Comparison of ENCODE assay signal across 11 cellular contexts in genomic region chr1:36136535-36136934, GRCh38. TPM values are rescaled to one million over a fixed set of nuclear protein-coding genes. Genes with fewer than 3 reads are reported as not detected.
DNase-seq lines count a peak whose midpoint lies in the region; ATAC-seq, FAIRE-seq and TF ChIP-seq lines count a peak whose summit lies in the region.
"Had no signal": no experiment of that assay in that cellular context is flagged by ENCODE, and none has a peak within 500 bp of the region (broad histone marks: within the 10 kb centered on the region; RNA-seq: fewer than 3 reads in every experiment).

No MANE protein-coding gene starts in this region.

- H3K27me3 ChIP-seq in left lung (no peaks in the 10 kb centered on the region), uterus (no peaks in the 10 kb centered on the region), small intestine (ENCODE audit: control insufficient read depth in 2 of 2, insufficient read depth in 2 of 2, low read length in 2 of 2) (no peaks in the 10 kb centered on the region)
- H3K27me3 ChIP-seq: BLaER1 had no signal

- no peak for TF ChIP-seq POLR2A in uterus (IDR thresholded peaks at IDR 0.05)

- 62 to 80% (median 71%) methylated on average over 1 of the region's 1 CpG for WGBS in small intestine, 3 donors

- H3K36me3 ChIP-seq in left lung (peaks cover 0 to 41% of the 10 kb centered on the region in 2 donors), uterus (no peaks in the 10 kb centered on the region), small intestine (ENCODE audit: control insufficient read depth in 2 of 2, insufficient read depth in 2 of 2, low read length in 2 of 2) (peaks cover 16 to 21% of the 10 kb centered on the region in 2 donors)

- DNase-seq in activated naive CD4-positive, alpha-beta T cell treated with anti-CD3 and anti-CD28 coated beads, Interleukin-2, amount 50 U/mL, for 72 hours (ENCODE audit: low spot score in 2 of 2) = no peak
- DNase-seq in activated naive CD4-positive, alpha-beta T cell treated with anti-CD3 and anti-CD28 coated beads for 36 hours = no peak
- DNase-seq in chondrocyte (ENCODE audit: low spot score) (no peak), left lung (no peak), uterus (peak in 1 of 2 donors; percentile 54), DMS79 treated with DMSO at 0.1 percent for 48 hours (lab: John Stamatoyannopoulos, UW) (no peak), small intestine (no peak), GM10266 (ENCODE audit: extremely low spot score) (no peak)
- DNase-seq: H7, NCI-H774 had no signal

- no peaks in the 10 kb centered on the region for H3K9me3 Mint-ChIP-seq in activated naive CD4-positive, alpha-beta T cell treated with anti-CD3 and anti-CD28 coated beads, Interleukin-2, amount 50 U/mL, for 72 hours
- no peaks in the 10 kb centered on the region for H3K9me3 Mint-ChIP-seq in activated naive CD4-positive, alpha-beta T cell treated with anti-CD3 and anti-CD28 coated beads for 36 hours
- no peaks in the 10 kb centered on the region for H3K9me3 Mint-ChIP-seq in chondrocyte (ENCODE audit: low read depth)

- peaks cover 9 to 44% of the 10 kb centered on the region in 2 donors for H3K4me1 ChIP-seq in left lung
- no peaks in the 10 kb centered on the region for H3K4me1 ChIP-seq in uterus
- no peaks in the 10 kb centered on the region for H3K4me1 ChIP-seq in small intestine (ENCODE audit: control insufficient read depth in 2 of 2, insufficient read depth in 1 of 2, low read depth in 1 of 2, low read length in 1 of 2)
- H3K4me1 ChIP-seq: BLaER1 had no signal

- H3K9me3 ChIP-seq in left lung = no peaks in the 10 kb centered on the region
- H3K9me3 ChIP-seq in uterus = no peaks in the 10 kb centered on the region
- H3K9me3 ChIP-seq in small intestine (ENCODE audit: control insufficient read depth, low read depth) = no peaks in the 10 kb centered on the region
- H3K9me3 ChIP-seq: BLaER1 had no signal

- TF ChIP-seq CTCF in chondrocyte (IDR thresholded peaks at IDR 0.05) (no peak), left lung (IDR thresholded peaks at IDR 0.05) (no peak), uterus (IDR thresholded peaks at IDR 0.05) (no peak), GM10266 (IDR thresholded peaks at IDR 0.05; ENCODE audit: control insufficient read depth, insufficient read depth, low read depth, missing control alignments) (no peak)

- H3K36me3 Mint-ChIP-seq in activated naive CD4-positive, alpha-beta T cell treated with anti-CD3 and anti-CD28 coated beads, Interleukin-2, amount 50 U/mL, for 72 hours = no peaks in the 10 kb centered on the region
- no peaks in the 10 kb centered on the region for H3K36me3 Mint-ChIP-seq in activated naive CD4-positive, alpha-beta T cell treated with anti-CD3 and anti-CD28 coated beads for 36 hours (ENCODE audit: low read depth)
- peaks cover 6% of the 10 kb centered on the region for H3K36me3 Mint-ChIP-seq in chondrocyte (ENCODE audit: low read depth)

- intact Hi-C loops in activated naive CD4-positive, alpha-beta T cell treated with anti-CD3 and anti-CD28 coated beads for 36 hours (cut with micrococcal nuclease) = no loop called here
- intact Hi-C loops in left lung (cut with DNase I) (no loop called here), uterus (cut with DNase I; ENCODE audit: low total_unique reads) (no loop called here)

- no peak for ATAC-seq in activated naive CD4-positive, alpha-beta T cell treated with anti-CD3 and anti-CD28 coated beads, Interleukin-2, amount 50 U/mL, for 72 hours
- ATAC-seq in left lung = peak; percentile 75

- H3K27ac ChIP-seq in left lung (peak overlapping the region; percentile 14 to 64), uterus (peak overlapping the region; percentile 47 to 53), small intestine (ENCODE audit: low read depth in 1 of 2, low read length in 1 of 2) (peak overlapping the region in 1 of 2 donors; percentile 32)
- H3K27ac ChIP-seq: BLaER1 had no signal

- H3K4me3 ChIP-seq in left lung (no peak overlapping the region), uterus (no peak overlapping the region), small intestine (ENCODE audit: low read depth in 1 of 2, low read length in 2 of 2) (no peak overlapping the region)
- H3K4me3 ChIP-seq: BLaER1 had no signal

- H3K27ac Mint-ChIP-seq in activated naive CD4-positive, alpha-beta T cell treated with anti-CD3 and anti-CD28 coated beads, Interleukin-2, amount 50 U/mL, for 72 hours = peak overlapping the region; percentile 7 to 55
- H3K27ac Mint-ChIP-seq in activated naive CD4-positive, alpha-beta T cell treated with anti-CD3 and anti-CD28 coated beads for 36 hours = no peak overlapping the region
- peak overlapping the region; percentile 90 for H3K27ac Mint-ChIP-seq in chondrocyte (ENCODE audit: unreplicated experiment)

- CTCF ChIA-PET in activated naive CD4-positive, alpha-beta T cell treated with anti-CD3 and anti-CD28 coated beads for 36 hours (lab: Charles Lee) = interaction anchor here (3.9 kb wide), 1 partner anchor 43 kb away, joined by 23 read pairs; no protein-coding TSS in a partner anchor

- no peak overlapping the region for H3K4me3 Mint-ChIP-seq in activated naive CD4-positive, alpha-beta T cell treated with anti-CD3 and anti-CD28 coated beads for 36 hours
- H3K4me3 Mint-ChIP-seq in chondrocyte (ENCODE audit: unreplicated experiment) = no peak overlapping the region

- H3K27me3 Mint-ChIP-seq in activated naive CD4-positive, alpha-beta T cell treated with anti-CD3 and anti-CD28 coated beads for 36 hours (ENCODE audit: low read depth) = no peaks in the 10 kb centered on the region
- H3K27me3 Mint-ChIP-seq in chondrocyte (ENCODE audit: low read depth) = no peaks in the 10 kb centered on the region

- H3K4me1 Mint-ChIP-seq in activated naive CD4-positive, alpha-beta T cell treated with anti-CD3 and anti-CD28 coated beads for 36 hours (ENCODE audit: low read depth) = peaks cover 14% of the 10 kb centered on the region
- peaks cover 62% of the 10 kb centered on the region for H3K4me1 Mint-ChIP-seq in chondrocyte (ENCODE audit: low read depth)

- FAIRE-seq in small intestine (lab: Jason Lieb, UNC) = no peak

RNA-seq across cellular contexts. Expression of gene COL8A2, which starts 11.5 kb away (rescaled TPM):
- total RNA-seq in activated naive CD4-positive, alpha-beta T cell treated with anti-CD3 and anti-CD28 coated beads, Interleukin-2, amount 50 U/mL, for 72 hours = under 1 TPM; 0.11 to 0.23 TPM
- total RNA-seq in activated naive CD4-positive, alpha-beta T cell treated with anti-CD3 and anti-CD28 coated beads for 36 hours = under 1 TPM in 1 of 2 experiments, not detected in 1; 0.07 TPM
- total RNA-seq in chondrocyte = 10.8 to 18.1 TPM (median 17.4 TPM) in 3 replicates
- 1 to 10 TPM; 7.0 to 8.4 TPM for total RNA-seq in left lung
- total RNA-seq in uterus = 10 to 100 TPM in 1 of 4 donors, 1 to 10 TPM in 3; 1.2 to 16.6 (median 5.8) TPM
- polyA plus RNA-seq in small intestine = 1 to 10 TPM in 1 of 3 donors, under 1 TPM in 1, not detected in 1; 0.27 to 1.3 TPM

RNA-seq across cellular contexts. Expression of gene TRAPPC3, which starts 12.8 kb away (rescaled TPM):
- total RNA-seq in activated naive CD4-positive, alpha-beta T cell treated with anti-CD3 and anti-CD28 coated beads, Interleukin-2, amount 50 U/mL, for 72 hours = 10 to 100 TPM; 43.7 to 55.3 TPM
- 10 to 100 TPM; 35.9 to 37.6 TPM for total RNA-seq in activated naive CD4-positive, alpha-beta T cell treated with anti-CD3 and anti-CD28 coated beads for 36 hours
- total RNA-seq in chondrocyte (67.7 to 74.5 TPM (median 69.7 TPM) in 3 replicates), left lung (10 to 100 TPM; 66.0 to 71.4 TPM), uterus (10 to 100 TPM; 10.6 to 70.6 (median 38.1) TPM)
- polyA plus RNA-seq in small intestine = 10 to 100 TPM; 70.7 to 90.5 (median 72.5) TPM

RNA-seq across cellular contexts. Expression of gene MAP7D1, which starts 19.4 kb away (rescaled TPM):
- total RNA-seq in activated naive CD4-positive, alpha-beta T cell treated with anti-CD3 and anti-CD28 coated beads, Interleukin-2, amount 50 U/mL, for 72 hours = 100 to 1,000 TPM; 112 to 169 TPM
- total RNA-seq in activated naive CD4-positive, alpha-beta T cell treated with anti-CD3 and anti-CD28 coated beads for 36 hours = 100 to 1,000 TPM; 106 TPM
- total RNA-seq in chondrocyte (159 to 177 TPM (median 173 TPM) in 3 replicates), left lung (100 to 1,000 TPM; 123 to 147 TPM), uterus (100 to 1,000 TPM in 1 of 4 donors, 10 to 100 TPM in 3; 53.5 to 115 (median 77.3) TPM)
- 10 to 100 TPM; 37.4 to 58.6 (median 47.9) TPM for polyA plus RNA-seq in small intestine

RNA-seq across cellular contexts. Expression of gene ADPRS, which starts 47.8 kb away (rescaled TPM):
- total RNA-seq in activated naive CD4-positive, alpha-beta T cell treated with anti-CD3 and anti-CD28 coated beads, Interleukin-2, amount 50 U/mL, for 72 hours = 10 to 100 TPM; 19.5 to 48.3 TPM
- total RNA-seq in activated naive CD4-positive, alpha-beta T cell treated with anti-CD3 and anti-CD28 coated beads for 36 hours = 10 to 100 TPM; 23.2 to 24.6 TPM
- total RNA-seq in chondrocyte (24.0 to 26.9 TPM (median 26.8 TPM) in 3 replicates), left lung (10 to 100 TPM; 26.3 to 27.9 TPM), uterus (10 to 100 TPM in 3 of 4 donors, 1 to 10 TPM in 1; 9.2 to 23.7 (median 17.2) TPM)
- 10 to 100 TPM; 24.2 to 38.4 (median 33.8) TPM for polyA plus RNA-seq in small intestine

RNA-seq across cellular contexts. Expression of gene TEKT2, which starts 52.6 kb away (rescaled TPM):
- under 1 TPM in 1 of 2 donors, not detected in 1; 0.27 TPM for total RNA-seq in activated naive CD4-positive, alpha-beta T cell treated with anti-CD3 and anti-CD28 coated beads, Interleukin-2, amount 50 U/mL, for 72 hours
- not detected for total RNA-seq in activated naive CD4-positive, alpha-beta T cell treated with anti-CD3 and anti-CD28 coated beads for 36 hours
- total RNA-seq in chondrocyte (0.17 TPM in 1 of 3 replicates, not detected in the others), left lung (1 to 10 TPM in 1 of 2 donors, under 1 TPM in 1; 0.32 to 5.8 TPM), uterus (1 to 10 TPM in 2 of 4 donors, under 1 TPM in 1, not detected in 1; 0.77 to 7.5 (median 1.2) TPM)
- under 1 TPM in 1 of 3 donors, not detected in 2; 0.18 TPM for polyA plus RNA-seq in small intestine
